1 cellular context compared by ENCODE assay signal in genomic region chrX:79367907-79368306, GRCh38.
TF ChIP-seq lines count a peak whose summit lies in the region.

No MANE protein-coding gene starts in this region.

TF ChIP-seq in K562, 482 proteins besides CTCF, POLR2A, EP300 and RAD21:
- TF ChIP-seq MEF2A (IDR thresholded peaks at IDR 0.05; ENCODE audit: control insufficient read depth, low read depth, low read length) (no peak), SAFB (IDR thresholded peaks at IDR 0.05; ENCODE audit: borderline replicate concordance, low read depth, low read length) (no peak), HDGF (IDR thresholded peaks at IDR 0.05) (no peak), MAX (CRISPR knock-in tag; IDR thresholded peaks at IDR 0.05) (no peak), NEUROD1 (IDR thresholded peaks at IDR 0.05; ENCODE audit: borderline replicate concordance, low read depth, low read length, partially characterized antibody) (no peak), ZFP36 (IDR thresholded peaks at IDR 0.05; ENCODE audit: low read depth, low read length, partially characterized antibody) (no peak), CTBP1 (IDR thresholded peaks at IDR 0.05; ENCODE audit: borderline replicate concordance) (no peak), ZNF263 (CRISPR knock-in tag; IDR thresholded peaks at IDR 0.05; ENCODE audit: borderline replicate concordance) (no peak), SRSF7 (optimal IDR thresholded peaks at IDR 0.05; ENCODE audit: low read depth, low read length) (no peak), ZNF140 (CRISPR knock-in tag; IDR thresholded peaks at IDR 0.05) (no peak), ZNF695 (CRISPR knock-in tag; IDR thresholded peaks at IDR 0.05) (no peak), ERF (CRISPR knock-in tag; IDR thresholded peaks at IDR 0.05) (no peak), SRSF9 (IDR thresholded peaks at IDR 0.05; ENCODE audit: borderline replicate concordance, low read depth, low read length) (no peak), TRIM28 (IDR thresholded peaks at IDR 0.05) (no peak), PHF20 (IDR thresholded peaks at IDR 0.05; ENCODE audit: partially characterized antibody) (no peak)
- TF ChIP-seq, protein P1, sequence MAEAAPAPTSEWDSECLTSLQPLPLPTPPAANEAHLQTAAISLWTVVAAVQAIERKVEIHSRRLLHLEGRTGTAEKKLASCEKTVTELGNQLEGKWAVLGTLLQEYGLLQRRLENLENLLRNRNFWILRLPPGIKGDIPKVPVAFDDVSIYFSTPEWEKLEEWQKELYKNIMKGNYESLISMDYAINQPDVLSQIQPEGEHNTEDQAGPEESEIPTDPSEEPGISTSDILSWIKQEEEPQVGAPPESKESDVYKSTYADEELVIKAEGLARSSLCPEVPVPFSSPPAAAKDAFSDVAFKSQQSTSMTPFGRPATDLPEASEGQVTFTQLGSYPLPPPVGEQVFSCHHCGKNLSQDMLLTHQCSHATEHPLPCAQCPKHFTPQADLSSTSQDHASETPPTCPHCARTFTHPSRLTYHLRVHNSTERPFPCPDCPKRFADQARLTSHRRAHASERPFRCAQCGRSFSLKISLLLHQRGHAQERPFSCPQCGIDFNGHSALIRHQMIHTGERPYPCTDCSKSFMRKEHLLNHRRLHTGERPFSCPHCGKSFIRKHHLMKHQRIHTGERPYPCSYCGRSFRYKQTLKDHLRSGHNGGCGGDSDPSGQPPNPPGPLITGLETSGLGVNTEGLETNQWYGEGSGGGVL (CRISPR knock-in tag; IDR thresholded peaks at IDR 0.05): no peak
- TF ChIP-seq, protein P2, sequence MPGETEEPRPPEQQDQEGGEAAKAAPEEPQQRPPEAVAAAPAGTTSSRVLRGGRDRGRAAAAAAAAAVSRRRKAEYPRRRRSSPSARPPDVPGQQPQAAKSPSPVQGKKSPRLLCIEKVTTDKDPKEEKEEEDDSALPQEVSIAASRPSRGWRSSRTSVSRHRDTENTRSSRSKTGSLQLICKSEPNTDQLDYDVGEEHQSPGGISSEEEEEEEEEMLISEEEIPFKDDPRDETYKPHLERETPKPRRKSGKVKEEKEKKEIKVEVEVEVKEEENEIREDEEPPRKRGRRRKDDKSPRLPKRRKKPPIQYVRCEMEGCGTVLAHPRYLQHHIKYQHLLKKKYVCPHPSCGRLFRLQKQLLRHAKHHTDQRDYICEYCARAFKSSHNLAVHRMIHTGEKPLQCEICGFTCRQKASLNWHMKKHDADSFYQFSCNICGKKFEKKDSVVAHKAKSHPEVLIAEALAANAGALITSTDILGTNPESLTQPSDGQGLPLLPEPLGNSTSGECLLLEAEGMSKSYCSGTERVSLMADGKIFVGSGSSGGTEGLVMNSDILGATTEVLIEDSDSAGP (CRISPR knock-in tag; IDR thresholded peaks at IDR 0.05): no peak
- TF ChIP-seq, protein P3, sequence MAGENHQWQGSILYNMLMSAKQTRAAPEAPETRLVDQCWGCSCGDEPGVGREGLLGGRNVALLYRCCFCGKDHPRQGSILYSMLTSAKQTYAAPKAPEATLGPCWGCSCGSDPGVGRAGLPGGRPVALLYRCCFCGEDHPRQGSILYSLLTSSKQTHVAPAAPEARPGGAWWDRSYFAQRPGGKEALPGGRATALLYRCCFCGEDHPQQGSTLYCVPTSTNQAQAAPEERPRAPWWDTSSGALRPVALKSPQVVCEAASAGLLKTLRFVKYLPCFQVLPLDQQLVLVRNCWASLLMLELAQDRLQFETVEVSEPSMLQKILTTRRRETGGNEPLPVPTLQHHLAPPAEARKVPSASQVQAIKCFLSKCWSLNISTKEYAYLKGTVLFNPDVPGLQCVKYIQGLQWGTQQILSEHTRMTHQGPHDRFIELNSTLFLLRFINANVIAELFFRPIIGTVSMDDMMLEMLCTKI (IDR thresholded peaks at IDR 0.05; ENCODE audit: partially characterized antibody): no peak
